Comparison of ENCODE assay signal across 17 cellular contexts in genomic region chr4:1470816-1471442, GRCh38.
"Had no signal": no experiment of that assay in that cellular context is flagged by ENCODE, and none has a peak within 500 bp of the region (broad histone marks: within the 10 kb centered on the region; RNA-seq: fewer than 3 reads in every experiment).

No MANE protein-coding gene starts in this region.

- H3K36me3 ChIP-seq: gastrocnemius medialis, stomach, thyroid gland had no signal

- H3K27ac ChIP-seq: epithelial cell of prostate, gastrocnemius medialis, psoas muscle, stomach, thyroid gland had no signal

- ATAC-seq: activated CD8-positive, alpha-beta memory T cell treated with anti-CD3 and anti-CD28 coated beads, Interleukin-2, amount 10 ng/mL, durations not matched to agents 7 days and 5 days; gastrocnemius medialis; psoas muscle had no signal

- H3K9me3 ChIP-seq: gastrocnemius medialis, psoas muscle, thyroid gland had no signal

- H3K4me1 ChIP-seq: gastrocnemius medialis, psoas muscle, thyroid gland had no signal

- H3K4me3 ChIP-seq: gastrocnemius medialis, psoas muscle, stomach, thyroid gland had no signal

- DNase-seq: activated CD4-positive, alpha-beta T cell treated with anti-CD3 and anti-CD28 coated beads for 1 hour; activated CD4-positive, alpha-beta T cell treated with anti-CD3 and anti-CD28 coated beads, Interleukin-2, amount 50 U/mL, for 48 hours; activated CD8-positive, alpha-beta memory T cell treated with anti-CD3 and anti-CD28 coated beads, Interleukin-2, amount 10 ng/mL, durations not matched to agents 7 days and 5 days; activated naive CD4-positive, alpha-beta T cell treated with Interleukin-2 at 50 U/mL for 16 hours; central memory CD4-positive, alpha-beta T cell; cortex of kidney; effector memory CD4-positive, alpha-beta T cell; gastrocnemius medialis; hippocampal formation; naive B cell; occipital lobe; stimulated activated CD4-positive, alpha-beta T cell treated with anti-CD3 and anti-CD28 coated beads, Interleukin-4, amount 100 ng/mL, for 24 hours; stomach; SW 1271; thyroid gland had no signal
